ENCODE assay signal across 28 cellular contexts in the genomic region with DNA sequence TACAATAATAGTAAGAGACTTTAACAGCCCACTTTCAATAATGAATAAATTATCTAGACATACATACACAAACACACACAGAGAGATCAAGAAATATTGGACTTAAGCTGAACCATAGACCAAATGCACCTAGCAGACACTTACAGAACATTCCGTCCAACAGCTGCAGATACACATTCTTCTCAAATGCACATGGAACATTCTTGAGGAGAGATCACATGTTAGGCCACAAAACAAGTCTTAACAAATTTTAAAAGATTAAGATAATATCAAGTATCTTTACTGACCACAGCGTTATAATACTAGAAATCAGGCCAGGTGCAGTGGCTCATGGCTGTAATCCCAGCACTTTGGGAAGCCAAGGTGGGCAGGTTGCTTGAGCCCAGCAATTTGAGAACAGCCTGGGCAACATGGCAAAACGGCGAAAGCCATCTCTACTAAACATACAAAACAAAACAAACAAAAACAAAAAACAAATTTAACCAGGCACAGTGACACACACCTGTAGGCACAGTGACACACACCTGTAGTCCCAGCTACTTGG. TPM values are rescaled to one million over a fixed set of nuclear protein-coding genes. Genes with fewer than 3 reads are reported as not detected.
"Had no signal": no experiment of that assay in that cellular context is flagged by ENCODE, and none has a peak within 500 bp of the region (broad histone marks: within the 10 kb centered on the region; RNA-seq: fewer than 3 reads in every experiment).

No MANE protein-coding gene starts in this region.

- H3K4me3 Mint-ChIP-seq: activated B cell treated with CpG ODN at 0.5 μM for 24 hours; activated CD4-positive, alpha-beta T cell treated with anti-CD3 and anti-CD28 coated beads, Interleukin-2, amount 10 ng/mL, durations not matched to agents 24 days and 14 days; activated CD8-positive, alpha-beta memory T cell treated with anti-CD3 and anti-CD28 coated beads, Interleukin-2, amount 10 ng/mL, durations not matched to agents 7 days and 5 days; activated naive CD8-positive, alpha-beta T cell treated with anti-CD3 and anti-CD28 coated beads, Interleukin-2, amount 50 U/mL, for 24 hours; activated T-cell treated with anti-CD3 and anti-CD28 coated beads, Interleukin-2, amount 50 U/mL, for 24 hours; activated T-helper 1 cell treated with anti-CD3 and anti-CD28 coated beads, Interleukin-12 subunit alpha, Interleukin-12 subunit beta, Interleukin-2, Interleukin-4 antibody, amounts not matched to agents 30 ng/mL and 10 ng/mL and 1 ng/mL, durations not matched to agents 14 hours and 24 hours and 36 hours; brain had no signal

- H3K4me3 ChIP-seq: PC-9 had no signal

- H3K4me1 Mint-ChIP-seq: activated B cell treated with CpG ODN at 0.5 μM for 24 hours; activated CD4-positive, alpha-beta T cell treated with anti-CD3 and anti-CD28 coated beads, Interleukin-2, amount 10 ng/mL, durations not matched to agents 24 days and 14 days; activated CD8-positive, alpha-beta memory T cell treated with anti-CD3 and anti-CD28 coated beads, Interleukin-2, amount 10 ng/mL, durations not matched to agents 7 days and 5 days; activated naive CD8-positive, alpha-beta T cell treated with anti-CD3 and anti-CD28 coated beads, Interleukin-2, amount 50 U/mL, for 24 hours; brain had no signal

- H3K9ac ChIP-seq: KMS-11 had no signal

- H3K27ac ChIP-seq: KMS-11, PC-9 had no signal

- H3K36me3 Mint-ChIP-seq: activated CD8-positive, alpha-beta memory T cell treated with anti-CD3 and anti-CD28 coated beads, Interleukin-2, amount 10 ng/mL, durations not matched to agents 7 days and 5 days; activated naive CD4-positive, alpha-beta T cell treated with anti-CD3 and anti-CD28 coated beads, Interleukin-2, amount 50 U/mL, for 72 hours; brain had no signal

- H3K4me2 ChIP-seq: KMS-11, PC-9 had no signal

- H3K27ac Mint-ChIP-seq: activated B cell treated with CpG ODN at 0.5 μM for 24 hours; activated CD4-positive, alpha-beta T cell treated with anti-CD3 and anti-CD28 coated beads, Interleukin-2, amount 10 ng/mL, durations not matched to agents 24 days and 14 days; activated CD8-positive, alpha-beta memory T cell treated with anti-CD3 and anti-CD28 coated beads, Interleukin-2, amount 10 ng/mL, durations not matched to agents 7 days and 5 days; activated naive CD4-positive, alpha-beta T cell treated with anti-CD3 and anti-CD28 coated beads, Interleukin-2, amount 50 U/mL, for 72 hours; activated naive CD8-positive, alpha-beta T cell treated with anti-CD3 and anti-CD28 coated beads, Interleukin-2, amount 50 U/mL, for 24 hours; activated T-cell treated with anti-CD3 and anti-CD28 coated beads, Interleukin-2, amount 50 U/mL, for 24 hours; activated T-helper 1 cell treated with anti-CD3 and anti-CD28 coated beads, Interleukin-12 subunit alpha, Interleukin-12 subunit beta, Interleukin-2, Interleukin-4 antibody, amounts not matched to agents 30 ng/mL and 10 ng/mL and 1 ng/mL, durations not matched to agents 14 hours and 24 hours and 36 hours; brain had no signal

- ATAC-seq: activated CD8-positive, alpha-beta memory T cell treated with anti-CD3 and anti-CD28 coated beads, Interleukin-2, amount 10 ng/mL, durations not matched to agents 7 days and 5 days; activated naive CD4-positive, alpha-beta T cell treated with anti-CD3 and anti-CD28 coated beads, Interleukin-2, amount 50 U/mL, for 72 hours; activated naive CD8-positive, alpha-beta T cell treated with anti-CD3 and anti-CD28 coated beads, Interleukin-2, amount 50 U/mL, for 24 hours had no signal

- DNase-seq: activated B cell treated with CpG ODN at 0.5 μM for 24 hours; activated CD4-positive, alpha-beta T cell treated with anti-CD3 and anti-CD28 coated beads for 1 hour; activated CD4-positive, alpha-beta T cell treated with anti-CD3 and anti-CD28 coated beads, Interleukin-2, amount 10 ng/mL, durations not matched to agents 24 days and 14 days; activated CD4-positive, alpha-beta T cell treated with anti-CD3 and anti-CD28 coated beads, Interleukin-2, amount 50 U/mL, for 48 hours; activated CD8-positive, alpha-beta memory T cell treated with anti-CD3 and anti-CD28 coated beads, Interleukin-2, amount 10 ng/mL, durations not matched to agents 7 days and 5 days; activated effector memory CD4-positive, alpha-beta T cell treated with Interleukin-2 at 50 U/mL for 16 hours; activated naive CD4-positive, alpha-beta T cell treated with Interleukin-2 at 50 U/mL for 16 hours; activated naive CD8-positive, alpha-beta T cell treated with anti-CD3 and anti-CD28 coated beads, Interleukin-2, amount 50 U/mL, for 24 hours; activated T-cell treated with anti-CD3 and anti-CD28 coated beads, Interleukin-2, amount 50 U/mL, for 24 hours; amygdala; NCI-H1105 treated with DMSO at 0.1 percent for 48 hours; NCI-H1436 treated with DMSO at 0.1 percent for 48 hours; NCI-H187; NCI-H2081 treated with DMSO at 0.1 percent for 48 hours; NCI-H446; NCI-H524; PC-9; SHP77 treated with DMSO at 0.1 percent for 48 hours; T-helper 2 cell; T1000 had no signal

- FAIRE-seq: astrocyte, TTC549 had no signal

- H3K9me3 Mint-ChIP-seq: activated B cell treated with CpG ODN at 0.5 μM for 24 hours; activated CD4-positive, alpha-beta T cell treated with anti-CD3 and anti-CD28 coated beads, Interleukin-2, amount 10 ng/mL, durations not matched to agents 24 days and 14 days; activated naive CD4-positive, alpha-beta T cell treated with anti-CD3 and anti-CD28 coated beads, Interleukin-2, amount 50 U/mL, for 72 hours; activated naive CD8-positive, alpha-beta T cell treated with anti-CD3 and anti-CD28 coated beads, Interleukin-2, amount 50 U/mL, for 24 hours; activated T-cell treated with anti-CD3 and anti-CD28 coated beads, Interleukin-2, amount 50 U/mL, for 24 hours; activated T-helper 1 cell treated with anti-CD3 and anti-CD28 coated beads, Interleukin-12 subunit alpha, Interleukin-12 subunit beta, Interleukin-2, Interleukin-4 antibody, amounts not matched to agents 30 ng/mL and 10 ng/mL and 1 ng/mL, durations not matched to agents 14 hours and 24 hours and 36 hours had no signal

RNA-seq across cellular contexts. Expression of a gene that starts 7.4 kb away (rescaled TPM):
- total RNA-seq: activated CD8-positive, alpha-beta memory T cell treated with anti-CD3 and anti-CD28 coated beads, Interleukin-2, amount 10 ng/mL, durations not matched to agents 7 days and 5 days; activated naive CD4-positive, alpha-beta T cell treated with anti-CD3 and anti-CD28 coated beads, Interleukin-2, amount 50 U/mL, for 72 hours; activated T-helper 1 cell treated with anti-CD3 and anti-CD28 coated beads, Interleukin-12 subunit alpha, Interleukin-12 subunit beta, Interleukin-2, Interleukin-4 antibody, amounts not matched to agents 30 ng/mL and 10 ng/mL and 1 ng/mL, durations not matched to agents 14 hours and 24 hours and 36 hours had no signal

RNA-seq across cellular contexts. Expression of a gene that starts 30.8 kb away (rescaled TPM):
- total RNA-seq: activated B cell treated with CpG ODN at 0.5 μM for 24 hours; activated CD4-positive, alpha-beta T cell treated with anti-CD3 and anti-CD28 coated beads, Interleukin-2, amount 10 ng/mL, durations not matched to agents 24 days and 14 days; activated CD8-positive, alpha-beta memory T cell treated with anti-CD3 and anti-CD28 coated beads, Interleukin-2, amount 10 ng/mL, durations not matched to agents 7 days and 5 days; activated naive CD4-positive, alpha-beta T cell treated with anti-CD3 and anti-CD28 coated beads, Interleukin-2, amount 50 U/mL, for 72 hours; activated T-helper 1 cell treated with anti-CD3 and anti-CD28 coated beads, Interleukin-12 subunit alpha, Interleukin-12 subunit beta, Interleukin-2, Interleukin-4 antibody, amounts not matched to agents 30 ng/mL and 10 ng/mL and 1 ng/mL, durations not matched to agents 14 hours and 24 hours and 36 hours; astrocyte; cardiac septum; PC-9; SK-MEL-5 had no signal
